Comparison of ENCODE assay signal across 2 cellular contexts in genomic region chr12:111259231-111259630, GRCh38.
TF ChIP-seq lines count a peak whose summit lies in the region.

No MANE protein-coding gene starts in this region.

TF ChIP-seq in HepG2, 621 proteins besides CTCF, POLR2A, EP300 and RAD21 (continued from another document):
- TF ChIP-seq ZBTB40 (IDR thresholded peaks at IDR 0.05) (peak; percentile 70), ZBTB40 (CRISPR knock-in tag; IDR thresholded peaks at IDR 0.05) (peak; percentile 96)

TF ChIP-seq in K562, 482 proteins besides CTCF, POLR2A, EP300 and RAD21:
- TF ChIP-seq ZBTB40 (IDR thresholded peaks at IDR 0.05), result peak; percentile 86
- peak; percentile 29; the same call in 1 of the 2 replicates for TF ChIP-seq ZBTB40 (CRISPR knock-in tag; IDR thresholded peaks at IDR 0.05)
- TF ChIP-seq POLR2AphosphoS5 (IDR thresholded peaks at IDR 0.05; ENCODE audit: control insufficient read depth, insufficient read depth, low read depth, low read length), result no peak
